Comparison of ENCODE assay signal across 1 cellular context in the genomic region with DNA sequence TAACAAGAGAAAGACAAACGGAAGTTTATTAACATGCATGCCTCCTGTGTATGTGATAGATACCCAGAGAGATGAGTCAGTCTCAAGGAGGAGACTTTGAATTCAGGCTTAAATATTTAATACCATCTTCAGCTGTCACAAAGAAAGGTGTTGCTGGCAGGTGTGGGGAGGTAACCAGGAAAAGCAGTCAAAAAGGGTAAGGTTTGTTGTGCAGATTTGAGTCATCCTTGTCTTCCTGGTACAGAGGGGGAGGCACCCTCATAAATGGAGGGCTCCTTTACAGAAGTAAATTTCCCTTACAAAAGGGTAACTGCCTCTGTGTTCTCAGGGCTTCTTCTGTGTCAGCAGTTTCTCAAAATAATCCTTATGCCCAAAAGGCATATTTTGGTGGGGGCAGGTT.
TF ChIP-seq lines count a peak whose summit lies in the region.

No MANE protein-coding gene starts in this region.

TF ChIP-seq in H1, 55 proteins besides CTCF, POLR2A, EP300 and RAD21:
- TF ChIP-seq JUN (IDR thresholded peaks at IDR 0.05; ENCODE audit: low read depth, low read length) = 0 out of 2 replicates have a peak, but pooled peaks have one; percentile 43
- TF ChIP-seq JUND (IDR thresholded peaks at IDR 0.05; ENCODE audit: low read length) = peak; percentile 72
- peak; percentile 50 for TF ChIP-seq SP1 (IDR thresholded peaks at IDR 0.05; ENCODE audit: low read depth, low read length)
- no peak for TF ChIP-seq SP2 (IDR thresholded peaks at IDR 0.05; ENCODE audit: low read length)
- peak; percentile 90 for TF ChIP-seq TCF12 (IDR thresholded peaks at IDR 0.05; ENCODE audit: low read depth, low read length)
- peak; percentile 63; the same call in 1 of the 2 replicates for TF ChIP-seq YY1 (IDR thresholded peaks at IDR 0.05; ENCODE audit: low read depth, low read length)
- 0 out of 4 replicates have a peak, but pooled peaks of 1 of the 2 experiments have one; percentile 69 for TF ChIP-seq HDAC2 (IDR thresholded peaks at IDR 0.05; ENCODE audit: borderline replicate concordance in 1 of 2, low read depth in 2 of 2, low read length in 2 of 2)
- TF ChIP-seq SIN3A (conservative IDR thresholded peaks at IDR 0.05 in 1 of 2, IDR thresholded peaks at IDR 0.05 in 1 of 2; ENCODE audit: low read depth in 1 of 2, low read length in 2 of 2) = peak in 1 of 2 experiments; percentile 70; a peak in 1 of 4 replicates
- no peak for TF ChIP-seq FOSL1 (IDR thresholded peaks at IDR 0.05; ENCODE audit: insufficient read depth, low read depth, low read length)
- no peak for TF ChIP-seq NRF1 (IDR thresholded peaks at IDR 0.05; ENCODE audit: low read depth, low read length)
- TF ChIP-seq POU5F1 (IDR thresholded peaks at IDR 0.05; ENCODE audit: low read depth, low read length) = peak; percentile 84; the same call in 1 of the 2 replicates
- peak; percentile 78 for TF ChIP-seq MAFK (IDR thresholded peaks at IDR 0.05; ENCODE audit: low read depth, low read length)
- no peak for TF ChIP-seq TAF1 (IDR thresholded peaks at IDR 0.05; ENCODE audit: low read depth, low read length)
TF ChIP-seq in H1: peak in this region for 9.
